1 cellular context compared by ENCODE assay signal in the genomic region with DNA sequence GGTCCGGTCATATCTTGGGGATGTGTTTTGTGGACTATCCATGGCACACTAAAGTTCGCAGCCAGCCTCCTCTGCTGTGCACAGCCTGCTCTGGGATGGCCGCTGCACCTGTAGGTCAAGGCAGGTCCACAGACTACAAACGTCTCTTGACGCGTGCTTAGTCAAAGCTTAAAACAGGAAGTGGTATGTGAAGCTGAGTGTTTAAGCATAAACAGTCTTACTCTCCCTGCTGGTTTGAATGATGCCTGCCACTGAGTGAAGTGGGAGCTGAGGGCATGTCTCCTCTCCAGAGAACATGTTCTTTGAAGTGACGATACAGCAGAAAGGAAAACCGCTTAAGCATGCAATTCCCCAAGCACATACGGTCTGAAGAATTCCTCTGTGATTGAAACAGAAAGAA.
TF ChIP-seq lines count a peak whose summit lies in the region.

No MANE protein-coding gene starts in this region.

TF ChIP-seq in WTC11, 78 proteins besides CTCF, POLR2A, EP300 and RAD21 (continued from another document):
- TF ChIP-seq, protein P1, sequence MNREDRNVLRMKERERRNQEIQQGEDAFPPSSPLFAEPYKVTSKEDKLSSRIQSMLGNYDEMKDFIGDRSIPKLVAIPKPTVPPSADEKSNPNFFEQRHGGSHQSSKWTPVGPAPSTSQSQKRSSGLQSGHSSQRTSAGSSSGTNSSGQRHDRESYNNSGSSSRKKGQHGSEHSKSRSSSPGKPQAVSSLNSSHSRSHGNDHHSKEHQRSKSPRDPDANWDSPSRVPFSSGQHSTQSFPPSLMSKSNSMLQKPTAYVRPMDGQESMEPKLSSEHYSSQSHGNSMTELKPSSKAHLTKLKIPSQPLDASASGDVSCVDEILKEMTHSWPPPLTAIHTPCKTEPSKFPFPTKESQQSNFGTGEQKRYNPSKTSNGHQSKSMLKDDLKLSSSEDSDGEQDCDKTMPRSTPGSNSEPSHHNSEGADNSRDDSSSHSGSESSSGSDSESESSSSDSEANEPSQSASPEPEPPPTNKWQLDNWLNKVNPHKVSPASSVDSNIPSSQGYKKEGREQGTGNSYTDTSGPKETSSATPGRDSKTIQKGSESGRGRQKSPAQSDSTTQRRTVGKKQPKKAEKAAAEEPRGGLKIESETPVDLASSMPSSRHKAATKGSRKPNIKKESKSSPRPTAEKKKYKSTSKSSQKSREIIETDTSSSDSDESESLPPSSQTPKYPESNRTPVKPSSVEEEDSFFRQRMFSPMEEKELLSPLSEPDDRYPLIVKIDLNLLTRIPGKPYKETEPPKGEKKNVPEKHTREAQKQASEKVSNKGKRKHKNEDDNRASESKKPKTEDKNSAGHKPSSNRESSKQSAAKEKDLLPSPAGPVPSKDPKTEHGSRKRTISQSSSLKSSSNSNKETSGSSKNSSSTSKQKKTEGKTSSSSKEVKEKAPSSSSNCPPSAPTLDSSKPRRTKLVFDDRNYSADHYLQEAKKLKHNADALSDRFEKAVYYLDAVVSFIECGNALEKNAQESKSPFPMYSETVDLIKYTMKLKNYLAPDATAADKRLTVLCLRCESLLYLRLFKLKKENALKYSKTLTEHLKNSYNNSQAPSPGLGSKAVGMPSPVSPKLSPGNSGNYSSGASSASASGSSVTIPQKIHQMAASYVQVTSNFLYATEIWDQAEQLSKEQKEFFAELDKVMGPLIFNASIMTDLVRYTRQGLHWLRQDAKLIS (CRISPR knock-in tag; IDR thresholded peaks at IDR 0.05; ENCODE audit: borderline replicate concordance): no peak
- TF ChIP-seq, protein P2, sequence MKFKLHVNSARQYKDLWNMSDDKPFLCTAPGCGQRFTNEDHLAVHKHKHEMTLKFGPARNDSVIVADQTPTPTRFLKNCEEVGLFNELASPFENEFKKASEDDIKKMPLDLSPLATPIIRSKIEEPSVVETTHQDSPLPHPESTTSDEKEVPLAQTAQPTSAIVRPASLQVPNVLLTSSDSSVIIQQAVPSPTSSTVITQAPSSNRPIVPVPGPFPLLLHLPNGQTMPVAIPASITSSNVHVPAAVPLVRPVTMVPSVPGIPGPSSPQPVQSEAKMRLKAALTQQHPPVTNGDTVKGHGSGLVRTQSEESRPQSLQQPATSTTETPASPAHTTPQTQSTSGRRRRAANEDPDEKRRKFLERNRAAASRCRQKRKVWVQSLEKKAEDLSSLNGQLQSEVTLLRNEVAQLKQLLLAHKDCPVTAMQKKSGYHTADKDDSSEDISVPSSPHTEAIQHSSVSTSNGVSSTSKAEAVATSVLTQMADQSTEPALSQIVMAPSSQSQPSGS (CRISPR knock-in tag; IDR thresholded peaks at IDR 0.05; ENCODE audit: borderline replicate concordance, low read depth): no peak
